18 cellular contexts compared by ENCODE assay signal in genomic region chr2:9255416-9255815, GRCh38.
"Had no signal": no experiment of that assay in that cellular context is flagged by ENCODE, and none has a peak within 500 bp of the region (broad histone marks: within the 10 kb centered on the region; RNA-seq: fewer than 3 reads in every experiment).

No MANE protein-coding gene starts in this region.

- H3K4me1 ChIP-seq: prostate gland had no signal

- H3K9me3 ChIP-seq: prostate gland, tibial artery had no signal

- H3K4me3 ChIP-seq: prostate gland, skin epidermis, tibial artery had no signal

- DNase-seq: activated CD4-positive, CD25-positive, alpha-beta regulatory T cell treated with anti-CD3 and anti-CD28 coated beads, Interleukin-2, amount 50 U/mL, for 72 hours; anterior cingulate cortex; dorsolateral prefrontal cortex; endodermal cell; erythroblast; hippocampal formation; mesenchymal stem cell; nephron progenitor cell; occipital lobe; right cardiac atrium; stimulated activated CD4-positive, alpha-beta T cell treated with anti-CD3 and anti-CD28 coated beads, Interleukin-15, amount 100 ng/mL, for 24 hours; stimulated activated CD4-positive, alpha-beta T cell treated with anti-CD3 and anti-CD28 coated beads, Interleukin-4, amount 100 ng/mL, for 1 hour; stimulated activated naive CD4-positive, alpha-beta T cell; T-helper 9 cell; tibial artery had no signal

- H3K27ac ChIP-seq: prostate gland, tibial artery had no signal

- FAIRE-seq: urothelium cell line had no signal

- H3K27me3 ChIP-seq: dorsolateral prefrontal cortex, tibial artery had no signal

- H3K36me3 ChIP-seq: prostate gland, tibial artery had no signal
